Comparison of ENCODE assay signal across 1 cellular context in the genomic region with DNA sequence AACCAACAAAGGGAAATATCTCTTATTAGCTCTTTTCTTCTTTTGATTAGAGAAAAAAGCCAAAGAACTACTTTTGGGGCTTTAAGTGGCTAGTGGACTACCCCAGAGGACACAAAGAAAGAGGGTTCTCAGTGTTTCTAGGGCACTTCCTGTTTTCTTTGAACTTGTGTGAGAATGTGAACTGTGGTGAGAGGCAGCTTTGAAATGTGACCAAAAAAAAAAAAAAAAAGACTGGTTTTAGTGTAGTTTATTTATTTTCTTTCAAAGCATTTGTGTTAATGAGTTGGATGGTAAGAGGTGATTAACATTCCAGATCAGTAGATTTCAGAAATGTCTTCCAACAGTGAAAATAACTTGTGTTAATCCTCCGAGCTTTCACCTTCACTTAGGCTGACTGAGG.
TF ChIP-seq lines count a peak whose summit lies in the region.

No MANE protein-coding gene starts in this region.

TF ChIP-seq in GM12878, 131 proteins besides CTCF, POLR2A, EP300 and RAD21 (continued from another document):
- no peak for TF ChIP-seq IRF5 (IDR thresholded peaks at IDR 0.05; ENCODE audit: borderline replicate concordance)
- no peak for TF ChIP-seq BRCA1 (IDR thresholded peaks at IDR 0.05; ENCODE audit: low read depth, low read length)
- no peak for TF ChIP-seq KAT2A (conservative IDR thresholded peaks at IDR 0.05; ENCODE audit: control insufficient read depth, low read depth, low read length)
- peak; percentile 95 for TF ChIP-seq SPI1 (IDR thresholded peaks at IDR 0.05; ENCODE audit: borderline replicate concordance, insufficient read depth, low read depth, low read length)
- no peak for TF ChIP-seq ZNF274 (IDR thresholded peaks at IDR 0.05; ENCODE audit: insufficient read depth, insufficient read length)
- no peak for TF ChIP-seq USF1 (IDR thresholded peaks at IDR 0.05; ENCODE audit: borderline replicate concordance, extremely low read length, insufficient read depth, low read depth, low read length)
- TF ChIP-seq ZBED1 (IDR thresholded peaks at IDR 0.05; ENCODE audit: borderline replicate concordance): no peak
- no peak for TF ChIP-seq SP1 (IDR thresholded peaks at IDR 0.05; ENCODE audit: low read depth, low read length)
- TF ChIP-seq PAX8 (IDR thresholded peaks at IDR 0.05): no peak
- TF ChIP-seq MTA3 (IDR thresholded peaks at IDR 0.05; ENCODE audit: borderline replicate concordance, low read length): 0 out of 2 replicates have a peak, but pooled peaks have one; percentile 49
- peak; percentile 73; the same call in 1 of the 2 replicates for TF ChIP-seq TCF7 (IDR thresholded peaks at IDR 0.05; ENCODE audit: borderline replicate concordance)
- no peak for TF ChIP-seq SMARCA5 (IDR thresholded peaks at IDR 0.05)
- peak; percentile 42; the same call in 1 of the 2 replicates for TF ChIP-seq MTA2 (IDR thresholded peaks at IDR 0.05; ENCODE audit: low read depth)
- peak; percentile 17; the same call in 1 of the 2 replicates for TF ChIP-seq NFIC (IDR thresholded peaks at IDR 0.05; ENCODE audit: low read depth, low read length)
- no peak for TF ChIP-seq ZNF592 (IDR thresholded peaks at IDR 0.05)
- no peak for TF ChIP-seq SIX5 (IDR thresholded peaks at IDR 0.05; ENCODE audit: low read depth, low read length, severe bottlenecking)
- TF ChIP-seq ZNF384 (IDR thresholded peaks at IDR 0.05; ENCODE audit: borderline replicate concordance, low read depth, low read length): peak; percentile 93
- 0 out of 2 replicates have a peak, but pooled peaks have one; percentile 20 for TF ChIP-seq JUNB (IDR thresholded peaks at IDR 0.05)
- TF ChIP-seq PBX3 (IDR thresholded peaks at IDR 0.05; ENCODE audit: insufficient replicate concordance, low read depth, low read length): no peak
